ENCODE assay signal across 21 cellular contexts in genomic region chr20:61806995-61807394, GRCh38.
"Had no signal": no experiment of that assay in that cellular context is flagged by ENCODE, and none has a peak within 500 bp of the region (broad histone marks: within the 10 kb centered on the region; RNA-seq: fewer than 3 reads in every experiment).

No MANE protein-coding gene starts in this region.

- H3K27me3 ChIP-seq: cardiac muscle cell, thyroid gland had no signal

- H3K27ac Mint-ChIP-seq: activated naive CD4-positive, alpha-beta T cell treated with anti-CD3 and anti-CD28 coated beads, Interleukin-2, amount 10 ng/mL, durations not matched to agents 7 days and 5 days; activated T-cell treated with anti-CD3 and anti-CD28 coated beads, Interleukin-2, amount 50 U/mL, for 72 hours; mesothelial cell of epicardium; nephron; T-helper 17 cell had no signal

- H3K9me3 Mint-ChIP-seq: activated naive CD4-positive, alpha-beta T cell treated with anti-CD3 and anti-CD28 coated beads, Interleukin-2, amount 10 ng/mL, durations not matched to agents 7 days and 5 days; activated T-cell treated with anti-CD3 and anti-CD28 coated beads, Interleukin-2, amount 50 U/mL, for 72 hours; mesothelial cell of epicardium; nephron had no signal

- H3K9me3 ChIP-seq: gastroesophageal sphincter, heart right ventricle, thyroid gland had no signal

- DNase-seq: activated CD4-positive, alpha-beta T cell treated with anti-CD3 and anti-CD28 coated beads for 4 hours; activated CD4-positive, alpha-beta T cell treated with anti-CD3 and anti-CD28 coated beads, Interleukin-2, amount 50 U/mL, for 48 hours; activated CD4-positive, CD25-positive, alpha-beta regulatory T cell; activated CD8-positive, alpha-beta memory T cell treated with anti-CD3 and anti-CD28 coated beads, Interleukin-2, amount 50 U/mL, for 48 hours; activated effector memory CD4-positive, alpha-beta T cell treated with Interleukin-2 at 50 U/mL for 16 hours; activated naive CD4-positive, alpha-beta T cell treated with anti-CD3 and anti-CD28 coated beads, Interleukin-2, amount 10 ng/mL, durations not matched to agents 7 days and 5 days; activated T-cell treated with anti-CD3 and anti-CD28 coated beads, Interleukin-2, amount 50 U/mL, for 72 hours; amygdala; heart right ventricle; islet precursor cell; mammary epithelial cell; stimulated activated CD4-positive, alpha-beta T cell treated with anti-CD3 and anti-CD28 coated beads, Interleukin-4, amount 100 ng/mL, for 24 hours; stimulated activated naive CD8-positive, alpha-beta T cell treated with anti-CD3 and anti-CD28 coated beads, Interleukin-15, Interleukin-2, amounts not matched to agents 100 U/mL and 50 U/mL, for 24 hours; SW 1271; T-helper 17 cell; thyroid gland had no signal

- H3K4me3 Mint-ChIP-seq: activated naive CD4-positive, alpha-beta T cell treated with anti-CD3 and anti-CD28 coated beads, Interleukin-2, amount 10 ng/mL, durations not matched to agents 7 days and 5 days; activated T-cell treated with anti-CD3 and anti-CD28 coated beads, Interleukin-2, amount 50 U/mL, for 72 hours; mesothelial cell of epicardium; nephron; T-helper 17 cell had no signal

- H3K36me3 Mint-ChIP-seq: activated naive CD4-positive, alpha-beta T cell treated with anti-CD3 and anti-CD28 coated beads, Interleukin-2, amount 10 ng/mL, durations not matched to agents 7 days and 5 days; mesothelial cell of epicardium had no signal

- H3K4me1 Mint-ChIP-seq: activated naive CD4-positive, alpha-beta T cell treated with anti-CD3 and anti-CD28 coated beads, Interleukin-2, amount 10 ng/mL, durations not matched to agents 7 days and 5 days had no signal

- H3K27ac ChIP-seq: cardiac muscle cell, epithelial cell of prostate, gastroesophageal sphincter, heart right ventricle, thyroid gland had no signal

- H3K36me3 ChIP-seq: cardiac muscle cell, gastroesophageal sphincter, heart right ventricle, thyroid gland had no signal

- ATAC-seq: activated T-cell treated with anti-CD3 and anti-CD28 coated beads, Interleukin-2, amount 50 U/mL, for 72 hours; gastroesophageal sphincter; heart right ventricle; stimulated activated naive CD8-positive, alpha-beta T cell treated with anti-CD3 and anti-CD28 coated beads, Interleukin-15, Interleukin-2, amounts not matched to agents 100 U/mL and 50 U/mL, for 24 hours; T-helper 17 cell had no signal

- H3K4me3 ChIP-seq: cardiac muscle cell, gastroesophageal sphincter, heart right ventricle, thyroid gland had no signal
